1 cellular context compared by ENCODE assay signal in genomic region chr4:18041114-18041513, GRCh38.
TF ChIP-seq lines count a peak whose summit lies in the region.

No MANE protein-coding gene starts in this region.

TF ChIP-seq in GM23338, 12 proteins besides CTCF, POLR2A, EP300 and RAD21 (continued from another document):
- no peak for TF ChIP-seq ZNF331 (CRISPR knock-in tag; IDR thresholded peaks at IDR 0.05; ENCODE audit: low read depth)
- no peak for TF ChIP-seq EZH2phosphoT487 (IDR thresholded peaks at IDR 0.05; ENCODE audit: unreplicated experiment)
- no peak for TF ChIP-seq CREB1 (CRISPR knock-in tag; IDR thresholded peaks at IDR 0.05; ENCODE audit: low read depth)
- no peak for TF ChIP-seq JUNB (IDR thresholded peaks at IDR 0.05; ENCODE audit: unreplicated experiment)
TF ChIP-seq in GM23338: peak in this region for 0.
